Comparison of ENCODE assay signal across 1 cellular context in genomic region chr11:86743223-86744118, GRCh38.
TF ChIP-seq lines count a peak whose summit lies in the region.

No MANE protein-coding gene starts in this region.

TF ChIP-seq in A549, 52 proteins besides CTCF, POLR2A, EP300 and RAD21 (continued from another document):
- TF ChIP-seq BCL3 (IDR thresholded peaks at IDR 0.05) (peak; percentile 46; the same call in 1 of the 3 replicates), GATA3 (IDR thresholded peaks at IDR 0.05; ENCODE audit: borderline replicate concordance) (peak; percentile 84), PBX3 (IDR thresholded peaks at IDR 0.05) (peak; percentile 12; the same call in 1 of the 2 replicates), HOXB13 (CRISPR knock-in tag; IDR thresholded peaks at IDR 0.05; ENCODE audit: low read depth) (peak; percentile 86), MAX (IDR thresholded peaks at IDR 0.05) (peak; percentile 81), JUNB (IDR thresholded peaks at IDR 0.05) (peak; percentile 98), HOXB5 (CRISPR knock-in tag; IDR thresholded peaks at IDR 0.05) (peak; percentile 78), RARB (CRISPR knock-in tag; IDR thresholded peaks at IDR 0.05) (no peak; the same call in 1 of the 2 replicates), ZSCAN20 (CRISPR knock-in tag; IDR thresholded peaks at IDR 0.05) (0 out of 2 replicates have a peak, but pooled peaks have one; percentile 48), CEBPB (IDR thresholded peaks at IDR 0.05) (peak; percentile 69 to 70), EHF (CRISPR knock-in tag; IDR thresholded peaks at IDR 0.05) (peak; percentile 83; the same call in 1 of the 2 replicates)
